1 cellular context compared by ENCODE assay signal in the genomic region with DNA sequence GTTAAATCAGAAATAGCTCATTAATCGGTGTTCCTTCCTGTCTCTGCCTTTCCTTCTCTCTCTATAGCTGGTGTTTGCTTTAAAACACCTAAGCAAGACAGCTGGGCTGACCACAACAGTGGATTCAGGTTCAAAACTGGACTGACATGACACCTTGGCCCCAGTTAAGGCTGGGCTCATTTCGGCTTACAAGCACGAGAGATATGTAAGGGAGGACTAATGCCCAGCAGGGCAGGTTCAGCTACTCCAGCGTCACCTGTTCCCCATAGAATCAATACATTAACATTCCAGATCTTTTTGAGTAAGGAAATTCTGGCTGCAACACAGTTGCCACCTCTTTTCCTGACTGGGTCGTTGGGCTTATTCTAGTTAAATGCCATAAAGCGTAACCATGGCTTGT.
TF ChIP-seq lines count a peak whose summit lies in the region.

No MANE protein-coding gene starts in this region.

TF ChIP-seq in GM23338, 12 proteins besides CTCF, POLR2A, EP300 and RAD21 (continued from another document):
- TF ChIP-seq, protein P1, sequence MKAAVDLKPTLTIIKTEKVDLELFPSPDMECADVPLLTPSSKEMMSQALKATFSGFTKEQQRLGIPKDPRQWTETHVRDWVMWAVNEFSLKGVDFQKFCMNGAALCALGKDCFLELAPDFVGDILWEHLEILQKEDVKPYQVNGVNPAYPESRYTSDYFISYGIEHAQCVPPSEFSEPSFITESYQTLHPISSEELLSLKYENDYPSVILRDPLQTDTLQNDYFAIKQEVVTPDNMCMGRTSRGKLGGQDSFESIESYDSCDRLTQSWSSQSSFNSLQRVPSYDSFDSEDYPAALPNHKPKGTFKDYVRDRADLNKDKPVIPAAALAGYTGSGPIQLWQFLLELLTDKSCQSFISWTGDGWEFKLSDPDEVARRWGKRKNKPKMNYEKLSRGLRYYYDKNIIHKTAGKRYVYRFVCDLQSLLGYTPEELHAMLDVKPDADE (IDR thresholded peaks at IDR 0.05): no peak
- TF ChIP-seq ZNF114 (CRISPR knock-in tag; IDR thresholded peaks at IDR 0.05): no peak
- no peak for TF ChIP-seq EZH2phosphoT487 (IDR thresholded peaks at IDR 0.05; ENCODE audit: unreplicated experiment)
- no peak for TF ChIP-seq POLR2AphosphoS5 (IDR thresholded peaks at IDR 0.05; ENCODE audit: low read depth)
- TF ChIP-seq REST (IDR thresholded peaks at IDR 0.05; ENCODE audit: unreplicated experiment): no peak
- no peak for TF ChIP-seq ZNF331 (CRISPR knock-in tag; IDR thresholded peaks at IDR 0.05; ENCODE audit: low read depth)
- no peak for TF ChIP-seq JUNB (IDR thresholded peaks at IDR 0.05; ENCODE audit: unreplicated experiment)
- no peak for TF ChIP-seq STAT1 (IDR thresholded peaks at IDR 0.05; ENCODE audit: unreplicated experiment)
TF ChIP-seq in GM23338: peak in this region for 0.
